Comparison of ENCODE assay signal across 8 cellular contexts in genomic region chr6:36443498-36443844, GRCh38. TPM values are rescaled to one million over a fixed set of nuclear protein-coding genes. Genes with fewer than 3 reads are reported as not detected.
DNase-seq lines count a peak whose midpoint lies in the region; ATAC-seq and TF ChIP-seq lines count a peak whose summit lies in the region.

No MANE protein-coding gene starts in this region.

- H3K4me3 ChIP-seq in kidney epithelial cell (ENCODE audit: low read depth, low read length) (peak overlapping the region; percentile 67), thoracic aorta (peak overlapping the region; percentile 84)

- H3K36me3 ChIP-seq in kidney epithelial cell (ENCODE audit: control insufficient read depth, insufficient read depth, low read length) (no peaks in the 10 kb centered on the region), thoracic aorta (no peaks in the 10 kb centered on the region)

- ATAC-seq in thoracic aorta (ENCODE audit: insufficient number of reproducible peaks, low FRiP score, low read depth) (no peak), HG03442 (IDR thresholded peaks at IDR 0.05; ENCODE audit: unreplicated experiment) (no peak)

- DNase-seq in activated T-cell treated with anti-CD3 and anti-CD28 coated beads, Interleukin-2, amount 50 U/mL, for 24 hours = no peak
- DNase-seq in activated T-cell treated with anti-CD3 and anti-CD28 coated beads for 4 hours = no peak
- no peak for DNase-seq in kidney epithelial cell (ENCODE audit: low read depth)
- no peak for DNase-seq in thoracic aorta (ENCODE audit: low spot score)
- DNase-seq in glomerular visceral epithelial cell (ENCODE audit: extremely low spot score) = no peak
- no peak for DNase-seq in activated CD4-positive, CD25-positive, alpha-beta regulatory T cell (lab: John Stamatoyannopoulos, UW)

- no peaks in the 10 kb centered on the region for H3K9me3 ChIP-seq in thoracic aorta

- H3K4me1 ChIP-seq in thoracic aorta (ENCODE audit: control insufficient read depth in 1 of 2, low read depth in 2 of 2) = peaks cover 28 to 43% of the 10 kb centered on the region in 2 donors

- peak overlapping the region; percentile 96 for H3K4me3 Mint-ChIP-seq in activated T-cell treated with anti-CD3 and anti-CD28 coated beads, Interleukin-2, amount 50 U/mL, for 24 hours
- H3K4me3 Mint-ChIP-seq in activated naive CD8-positive, alpha-beta T cell = peak overlapping the region; percentile 95

- peak overlapping the region; percentile 96 for H3K27ac Mint-ChIP-seq in activated T-cell treated with anti-CD3 and anti-CD28 coated beads, Interleukin-2, amount 50 U/mL, for 24 hours
- H3K27ac Mint-ChIP-seq in activated naive CD8-positive, alpha-beta T cell = peak overlapping the region; percentile 90

- no peaks in the 10 kb centered on the region for H3K9me3 Mint-ChIP-seq in activated T-cell treated with anti-CD3 and anti-CD28 coated beads, Interleukin-2, amount 50 U/mL, for 24 hours
- H3K9me3 Mint-ChIP-seq in activated naive CD8-positive, alpha-beta T cell (ENCODE audit: low read depth) = no peaks in the 10 kb centered on the region

- TF ChIP-seq CTCF in kidney epithelial cell (IDR thresholded peaks at IDR 0.05; ENCODE audit: insufficient read depth, low read length, poor library complexity, severe bottlenecking) (no peak), thoracic aorta (IDR thresholded peaks at IDR 0.05) (no peak)

- H3K36me3 Mint-ChIP-seq in activated T-cell treated with anti-CD3 and anti-CD28 coated beads, Interleukin-2, amount 50 U/mL, for 24 hours (ENCODE audit: low read depth) = peaks cover 46% of the 10 kb centered on the region
- H3K36me3 Mint-ChIP-seq in activated naive CD8-positive, alpha-beta T cell = peaks cover under 1% of the 10 kb centered on the region

- no peaks in the 10 kb centered on the region for H3K27me3 Mint-ChIP-seq in activated T-cell treated with anti-CD3 and anti-CD28 coated beads, Interleukin-2, amount 50 U/mL, for 24 hours
- H3K27me3 Mint-ChIP-seq in activated naive CD8-positive, alpha-beta T cell = no peaks in the 10 kb centered on the region

- H3K27me3 ChIP-seq in kidney epithelial cell (ENCODE audit: control insufficient read depth, insufficient read depth, low read length) (no peaks in the 10 kb centered on the region), thoracic aorta (replicated peaks; ENCODE audit: insufficient read depth) (no peaks in the 10 kb centered on the region)

- peaks cover 51% of the 10 kb centered on the region for H3K4me1 Mint-ChIP-seq in activated T-cell treated with anti-CD3 and anti-CD28 coated beads, Interleukin-2, amount 50 U/mL, for 24 hours (ENCODE audit: low read depth)
- peaks cover 52% of the 10 kb centered on the region for H3K4me1 Mint-ChIP-seq in activated naive CD8-positive, alpha-beta T cell (ENCODE audit: low read depth)

- peak overlapping the region; percentile 84 to 87 for H3K27ac ChIP-seq in thoracic aorta

RNA-seq across cellular contexts. Expression of gene KCTD20, which starts 0.7 kb away (rescaled TPM):
- 51.6 and 55.2 TPM in 2 replicates for total RNA-seq in kidney epithelial cell
- 10 to 100 TPM; 63.5 to 72.0 TPM for total RNA-seq in thoracic aorta

RNA-seq across cellular contexts. Expression of gene PXT1, which starts 0.8 kb away (rescaled TPM):
- total RNA-seq in kidney epithelial cell = not detected in 2 replicates
- not detected for total RNA-seq in thoracic aorta

RNA-seq across cellular contexts. Expression of gene ETV7, which starts 56.0 kb away (rescaled TPM):
- total RNA-seq in kidney epithelial cell (6.8 and 8.4 TPM in 2 replicates), thoracic aorta (1 to 10 TPM; 2.6 to 5.4 TPM)
